Comparison of ENCODE assay signal across 37 cellular contexts in the genomic region with DNA sequence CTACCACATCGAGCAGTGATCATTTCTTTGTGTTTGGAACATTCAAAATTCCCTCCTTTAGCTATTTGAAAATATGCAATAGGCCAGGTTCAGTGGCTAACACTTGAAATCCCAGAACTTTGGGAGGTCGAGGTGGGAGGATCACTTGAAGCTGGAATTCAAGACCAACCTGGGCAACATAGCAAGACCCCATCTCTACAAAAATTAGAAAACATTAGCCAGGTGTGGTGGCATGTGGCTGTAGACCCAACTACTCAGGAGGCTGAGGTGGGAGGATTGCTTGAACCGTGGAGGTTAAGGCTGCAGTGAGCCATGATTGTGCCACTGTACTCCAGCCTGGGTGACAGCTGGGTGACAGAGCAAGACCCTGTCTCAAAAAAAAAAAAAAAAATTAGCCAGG.
"Had no signal": no experiment of that assay in that cellular context is flagged by ENCODE, and none has a peak within 500 bp of the region (broad histone marks: within the 10 kb centered on the region; RNA-seq: fewer than 3 reads in every experiment).

No MANE protein-coding gene starts in this region.

- DNase-seq: activated effector memory CD4-positive, alpha-beta T cell treated with anti-CD3 and anti-CD28 coated beads, Interleukin-2, amount 50 U/mL, for 16 hours; activated effector memory CD4-positive, alpha-beta T cell treated with Interleukin-2 at 50 U/mL for 16 hours; activated gamma-delta T cell; activated gamma-delta T cell treated with Interleukin-2 at 50 U/mL for 16 hours; activated naive CD4-positive, alpha-beta T cell; activated naive CD4-positive, alpha-beta T cell treated with anti-CD3 and anti-CD28 coated beads for 36 hours; activated naive CD4-positive, alpha-beta T cell treated with anti-CD3 and anti-CD28 coated beads, Interleukin-2, amount 10 ng/mL, durations not matched to agents 7 days and 5 days; activated naive CD4-positive, alpha-beta T cell treated with anti-CD3 and anti-CD28 coated beads, Interleukin-2, amount 50 U/mL, for 16 hours; activated naive CD4-positive, alpha-beta T cell treated with Interleukin-2 at 50 U/mL for 16 hours; activated naive CD8-positive, alpha-beta T cell treated with anti-CD3 and anti-CD28 coated beads for 36 hours; activated naive CD8-positive, alpha-beta T cell treated with anti-CD3 and anti-CD28 coated beads, Interleukin-2, amount 10 ng/mL, durations not matched to agents 7 days and 5 days; activated naive CD8-positive, alpha-beta T cell treated with anti-CD3 and anti-CD28 coated beads, Interleukin-2, amount 50 U/mL, for 24 hours; activated T-cell treated with anti-CD3 and anti-CD28 coated beads, Interleukin-2, amount 50 U/mL, for 24 hours; activated T-cell treated with anti-CD3 and anti-CD28 coated beads, Interleukin-2, amount 50 U/mL, for 4 hours; activated T-cell treated with anti-CD3 and anti-CD28 coated beads, Interleukin-2, amount 50 U/mL, for 48 hours; activated T-cell treated with anti-CD3 and anti-CD28 coated beads, Interleukin-2, amount 50 U/mL, for 72 hours; adrenal gland; amniotic stem cell; amygdala; anterior cingulate cortex; aorta; body of pancreas; brain microvascular endothelial cell; caudate nucleus; central memory CD4-positive, alpha-beta T cell; cerebellar nuclear complex had no signal

- H3K4me1 Mint-ChIP-seq: activated naive CD4-positive, alpha-beta T cell treated with anti-CD3 and anti-CD28 coated beads, Interleukin-2, amount 10 ng/mL, durations not matched to agents 7 days and 5 days; activated naive CD4-positive, alpha-beta T cell treated with anti-CD3 and anti-CD28 coated beads, Interleukin-2, amount 50 U/mL, for 24 hours; activated naive CD8-positive, alpha-beta T cell treated with anti-CD3 and anti-CD28 coated beads for 36 hours; activated naive CD8-positive, alpha-beta T cell treated with anti-CD3 and anti-CD28 coated beads, Interleukin-2, amount 10 ng/mL, durations not matched to agents 7 days and 5 days; activated naive CD8-positive, alpha-beta T cell treated with anti-CD3 and anti-CD28 coated beads, Interleukin-2, amount 50 U/mL, for 24 hours; activated T-helper 17 cell treated with anti-CD3 and anti-CD28 coated beads, Interleukin-2, amount 50 U/mL, for 72 hours; central memory CD8-positive, alpha-beta T cell had no signal

- H3K4me3 Mint-ChIP-seq: activated naive CD4-positive, alpha-beta T cell treated with anti-CD3 and anti-CD28 coated beads for 36 hours; activated naive CD4-positive, alpha-beta T cell treated with anti-CD3 and anti-CD28 coated beads, Interleukin-2, amount 10 ng/mL, durations not matched to agents 7 days and 5 days; activated naive CD4-positive, alpha-beta T cell treated with anti-CD3 and anti-CD28 coated beads, Interleukin-2, amount 50 U/mL, for 24 hours; activated naive CD8-positive, alpha-beta T cell; activated naive CD8-positive, alpha-beta T cell treated with anti-CD3 and anti-CD28 coated beads for 36 hours; activated naive CD8-positive, alpha-beta T cell treated with anti-CD3 and anti-CD28 coated beads, Interleukin-2, amount 10 ng/mL, durations not matched to agents 7 days and 5 days; activated naive CD8-positive, alpha-beta T cell treated with anti-CD3 and anti-CD28 coated beads, Interleukin-2, amount 50 U/mL, for 24 hours; activated T-cell treated with anti-CD3 and anti-CD28 coated beads, Interleukin-2, amount 50 U/mL, for 24 hours; activated T-cell treated with anti-CD3 and anti-CD28 coated beads, Interleukin-2, amount 50 U/mL, for 4 hours; activated T-cell treated with anti-CD3 and anti-CD28 coated beads, Interleukin-2, amount 50 U/mL, for 72 hours; activated T-helper 1 cell treated with anti-CD3 and anti-CD28 coated beads, Interleukin-12 subunit alpha, Interleukin-12 subunit beta, Interleukin-2, Interleukin-4 antibody, amounts not matched to agents 30 ng/mL and 10 ng/mL and 1 ng/mL, durations not matched to agents 14 hours and 24 hours and 36 hours; activated T-helper 17 cell treated with anti-CD3 and anti-CD28 coated beads, Interleukin-2, amount 50 U/mL, for 72 hours; brain; central memory CD8-positive, alpha-beta T cell had no signal

- H3K36me3 Mint-ChIP-seq: activated naive CD4-positive, alpha-beta T cell treated with anti-CD3 and anti-CD28 coated beads, Interleukin-2, amount 10 ng/mL, durations not matched to agents 7 days and 5 days; activated naive CD4-positive, alpha-beta T cell treated with anti-CD3 and anti-CD28 coated beads, Interleukin-2, amount 50 U/mL, for 24 hours; activated naive CD4-positive, alpha-beta T cell treated with anti-CD3 and anti-CD28 coated beads, Interleukin-2, amount 50 U/mL, for 72 hours; activated naive CD8-positive, alpha-beta T cell; activated naive CD8-positive, alpha-beta T cell treated with anti-CD3 and anti-CD28 coated beads for 36 hours; activated naive CD8-positive, alpha-beta T cell treated with anti-CD3 and anti-CD28 coated beads, Interleukin-2, amount 10 ng/mL, durations not matched to agents 7 days and 5 days; brain had no signal

- H3K27ac ChIP-seq: adrenal gland, ascending aorta, body of pancreas, brain microvascular endothelial cell, breast epithelium, cardiac muscle cell had no signal

- H3K9me3 ChIP-seq: adrenal gland, ascending aorta, body of pancreas, breast epithelium had no signal

- ATAC-seq: activated naive CD4-positive, alpha-beta T cell treated with anti-CD3 and anti-CD28 coated beads, Interleukin-2, amount 50 U/mL, for 72 hours; activated naive CD8-positive, alpha-beta T cell treated with anti-CD3 and anti-CD28 coated beads, Interleukin-2, amount 50 U/mL, for 24 hours; activated T-cell treated with anti-CD3 and anti-CD28 coated beads, Interleukin-2, amount 50 U/mL, for 4 hours; activated T-cell treated with anti-CD3 and anti-CD28 coated beads, Interleukin-2, amount 50 U/mL, for 72 hours; activated T-helper 17 cell treated with anti-CD3 and anti-CD28 coated beads, Interleukin-2, amount 50 U/mL, for 72 hours; body of pancreas had no signal

- H3K4me3 ChIP-seq: adrenal gland, ascending aorta, body of pancreas, breast epithelium, cardiac muscle cell had no signal

- H3K9me3 Mint-ChIP-seq: activated naive CD4-positive, alpha-beta T cell treated with anti-CD3 and anti-CD28 coated beads for 36 hours; activated naive CD4-positive, alpha-beta T cell treated with anti-CD3 and anti-CD28 coated beads, Interleukin-2, amount 10 ng/mL, durations not matched to agents 7 days and 5 days; activated naive CD4-positive, alpha-beta T cell treated with anti-CD3 and anti-CD28 coated beads, Interleukin-2, amount 50 U/mL, for 24 hours; activated naive CD4-positive, alpha-beta T cell treated with anti-CD3 and anti-CD28 coated beads, Interleukin-2, amount 50 U/mL, for 72 hours; activated naive CD8-positive, alpha-beta T cell treated with anti-CD3 and anti-CD28 coated beads for 36 hours; activated naive CD8-positive, alpha-beta T cell treated with anti-CD3 and anti-CD28 coated beads, Interleukin-2, amount 10 ng/mL, durations not matched to agents 7 days and 5 days; activated naive CD8-positive, alpha-beta T cell treated with anti-CD3 and anti-CD28 coated beads, Interleukin-2, amount 50 U/mL, for 24 hours; activated T-cell treated with anti-CD3 and anti-CD28 coated beads, Interleukin-2, amount 50 U/mL, for 24 hours; activated T-cell treated with anti-CD3 and anti-CD28 coated beads, Interleukin-2, amount 50 U/mL, for 4 hours; activated T-cell treated with anti-CD3 and anti-CD28 coated beads, Interleukin-2, amount 50 U/mL, for 72 hours; activated T-helper 1 cell treated with anti-CD3 and anti-CD28 coated beads, Interleukin-12 subunit alpha, Interleukin-12 subunit beta, Interleukin-2, Interleukin-4 antibody, amounts not matched to agents 30 ng/mL and 10 ng/mL and 1 ng/mL, durations not matched to agents 14 hours and 24 hours and 36 hours; activated T-helper 17 cell treated with anti-CD3 and anti-CD28 coated beads, Interleukin-2, amount 50 U/mL, for 72 hours; activated T-helper 2 cell treated with anti-CD3 and anti-CD28 coated beads, Interferon-gamma antibody, Interleukin-2, Interleukin-4, amounts not matched to agents 10 μg/mL and 5 μg/mL and 100 μg/mL, durations not matched to agents 14 hours and 24 hours and 36 hours; brain; central memory CD8-positive, alpha-beta T cell had no signal

- H3K36me3 ChIP-seq: adrenal gland, ascending aorta, brain microvascular endothelial cell, breast epithelium, cardiac muscle cell had no signal

- H3K4me1 ChIP-seq: adrenal gland, ascending aorta, body of pancreas, breast epithelium had no signal

- H3K27ac Mint-ChIP-seq: activated naive CD4-positive, alpha-beta T cell treated with anti-CD3 and anti-CD28 coated beads for 36 hours; activated naive CD4-positive, alpha-beta T cell treated with anti-CD3 and anti-CD28 coated beads, Interleukin-2, amount 10 ng/mL, durations not matched to agents 7 days and 5 days; activated naive CD4-positive, alpha-beta T cell treated with anti-CD3 and anti-CD28 coated beads, Interleukin-2, amount 50 U/mL, for 24 hours; activated naive CD4-positive, alpha-beta T cell treated with anti-CD3 and anti-CD28 coated beads, Interleukin-2, amount 50 U/mL, for 72 hours; activated naive CD8-positive, alpha-beta T cell; activated naive CD8-positive, alpha-beta T cell treated with anti-CD3 and anti-CD28 coated beads for 36 hours; activated naive CD8-positive, alpha-beta T cell treated with anti-CD3 and anti-CD28 coated beads, Interleukin-2, amount 10 ng/mL, durations not matched to agents 7 days and 5 days; activated naive CD8-positive, alpha-beta T cell treated with anti-CD3 and anti-CD28 coated beads, Interleukin-2, amount 50 U/mL, for 24 hours; activated T-cell treated with anti-CD3 and anti-CD28 coated beads, Interleukin-2, amount 50 U/mL, for 24 hours; activated T-cell treated with anti-CD3 and anti-CD28 coated beads, Interleukin-2, amount 50 U/mL, for 72 hours; activated T-helper 1 cell treated with anti-CD3 and anti-CD28 coated beads, Interleukin-12 subunit alpha, Interleukin-12 subunit beta, Interleukin-2, Interleukin-4 antibody, amounts not matched to agents 30 ng/mL and 10 ng/mL and 1 ng/mL, durations not matched to agents 14 hours and 24 hours and 36 hours; activated T-helper 17 cell treated with anti-CD3 and anti-CD28 coated beads, Interleukin-2, amount 50 U/mL, for 72 hours; activated T-helper 2 cell treated with anti-CD3 and anti-CD28 coated beads, Interferon-gamma antibody, Interleukin-2, Interleukin-4, amounts not matched to agents 10 μg/mL and 5 μg/mL and 100 μg/mL, durations not matched to agents 14 hours and 24 hours and 36 hours; brain had no signal
